ENCODE assay signal across 1 cellular context in genomic region chr21:37762606-37763005, GRCh38.
TF ChIP-seq lines count a peak whose summit lies in the region.

No MANE protein-coding gene starts in this region.

TF ChIP-seq in K562, 482 proteins besides CTCF, POLR2A, EP300 and RAD21 (continued from another document):
- no peak for TF ChIP-seq TSHZ1 (CRISPR knock-in tag; IDR thresholded peaks at IDR 0.05)
- no peak for TF ChIP-seq IRF1 (CRISPR knock-in tag; IDR thresholded peaks at IDR 0.05; ENCODE audit: borderline replicate concordance)
- TF ChIP-seq FIP1L1 (IDR thresholded peaks at IDR 0.05; ENCODE audit: low read depth, low read length, poor library complexity, severe bottlenecking) = no peak
- no peak for TF ChIP-seq ATF4 (CRISPR knock-in tag; IDR thresholded peaks at IDR 0.05)
- TF ChIP-seq HOXB6 (CRISPR knock-in tag; IDR thresholded peaks at IDR 0.05; ENCODE audit: borderline replicate concordance) = no peak
- TF ChIP-seq HDAC3 (IDR thresholded peaks at IDR 0.05; ENCODE audit: borderline replicate concordance, partially characterized antibody) = no peak
